9 cellular contexts compared by ENCODE assay signal in genomic region chr19:35963514-35963913, GRCh38. TPM values are rescaled to one million over a fixed set of nuclear protein-coding genes. Genes with fewer than 3 reads are reported as not detected.
DNase-seq lines count a peak whose midpoint lies in the region; ATAC-seq, FAIRE-seq and TF ChIP-seq lines count a peak whose summit lies in the region.
"Had no signal": no experiment of that assay in that cellular context is flagged by ENCODE, and none has a peak within 500 bp of the region (broad histone marks: within the 10 kb centered on the region; RNA-seq: fewer than 3 reads in every experiment).

No MANE protein-coding gene starts in this region.

- H2AFZ ChIP-seq in GM12878 (ENCODE audit: control insufficient read depth, low read depth, low read length) = no peak overlapping the region

- RAD21 ChIA-PET in GM12878 (lab: Charles Lee; ENCODE audit: unreplicated experiment) = no interaction called here

- H3K79me2 ChIP-seq in GM12878 (ENCODE audit: control insufficient read depth, insufficient read depth, low read length) = no peaks in the 10 kb centered on the region

- 48% methylated on average over 9 of the region's 9 CpGs for WGBS in GM12878 (ENCODE audit: insufficient coverage, insufficient replicate concordance, low lambda C conversion rate, missing lambda C conversion rate)

- no peak overlapping the region for H3K27ac ChIP-seq in GM12878 (ENCODE audit: control insufficient read depth, insufficient read depth)

- H3K4me1 Mint-ChIP-seq in Calu3 (ENCODE audit: low read depth, unreplicated experiment) (no peaks in the 10 kb centered on the region), mesothelial cell of epicardium (no peaks in the 10 kb centered on the region)

- no peaks in the 10 kb centered on the region for H3K9me3 ChIP-seq in GM12878 (replicated peaks; ENCODE audit: control insufficient read depth, insufficient read depth, low read length)

- H3K9ac ChIP-seq in GM12878 (ENCODE audit: control insufficient read depth, insufficient read depth, low read length) = no peak overlapping the region

- H3K4me2 ChIP-seq in GM12878 (ENCODE audit: control insufficient read depth, insufficient read depth) = no peak overlapping the region

- DNase-seq in Calu3 (peak; percentile 59), MV-4-11 (lab: John Stamatoyannopoulos, UW) (peak; percentile 36), GM12878 (ENCODE audit: low read depth, low spot score) (no peak), mesothelial cell of epicardium (ENCODE audit: low spot score in 2 of 2, unreplicated experiment in 2 of 2) (peak; percentile 54 to 79), NCI-H446 (lab: John Stamatoyannopoulos, UW) (no peak), NCI-H345 treated with DMSO at 0.1 percent for 48 hours (lab: John Stamatoyannopoulos, UW; ENCODE audit: unreplicated experiment) (no peak), DMS79 (lab: John Stamatoyannopoulos, UW) (no peak)
- DNase-seq: occipital lobe had no signal

- peaks cover 58% of the 10 kb centered on the region for H3K27me3 Mint-ChIP-seq in Calu3 (ENCODE audit: unreplicated experiment)
- peaks cover 53% of the 10 kb centered on the region for H3K27me3 Mint-ChIP-seq in mesothelial cell of epicardium (ENCODE audit: low read depth)

- no peak for TF ChIP-seq CTCF in Calu3 (IDR thresholded peaks at IDR 0.05; ENCODE audit: unreplicated experiment)
- no peak for TF ChIP-seq CTCF in GM12878 (IDR thresholded peaks at IDR 0.05 in 2 of 3, conservative IDR thresholded peaks at IDR 0.05 in 1 of 3; ENCODE audit: control insufficient read depth in 2 of 3, extremely low read depth in 1 of 3, insufficient read depth in 1 of 3, low read depth in 3 of 3, low read length in 3 of 3)
- no peak for TF ChIP-seq CTCF in mesothelial cell of epicardium (IDR thresholded peaks at IDR 0.05; ENCODE audit: unreplicated experiment)

- TF ChIP-seq EP300 in GM12878 (IDR thresholded peaks at IDR 0.05; ENCODE audit: borderline replicate concordance in 1 of 2, control insufficient read depth in 1 of 2, low read depth in 2 of 2, low read length in 2 of 2) = no peak

- intact Hi-C loops in Calu3 (cut with micrococcal nuclease; ENCODE audit: unreplicated experiment) (no loop called here), GM12878 (cut with micrococcal nuclease; ENCODE audit: unreplicated experiment) (no loop called here)

- no peak for TF ChIP-seq POLR2A in GM12878 (IDR thresholded peaks at IDR 0.05; ENCODE audit: low read depth, low read length)

- BruUV-seq in Calu3 (replicated peaks; lab: Mats Ljungman, UMichigan) = no TSS peak
- BruUV-seq in GM12878 (replicated peaks; lab: Mats Ljungman, UMichigan) = no TSS peak

- in situ Hi-C loops in GM12878 (cut with MboI) = no loop called here

- peaks cover 7 to 13% of the 10 kb centered on the region in 2 experiments for H3K27me3 ChIP-seq in GM12878 (replicated peaks in 1 of 2; ENCODE audit: control insufficient read depth in 2 of 2, insufficient read depth in 2 of 2, low read length in 1 of 2)

- CTCF ChIA-PET in Calu3 (lab: Charles Lee) = no interaction called here
- CTCF ChIA-PET in GM12878 (lab: Yijun Ruan, JAX) = no interaction called here

- FAIRE-seq in GM12878 (lab: Jason Lieb, UNC) = no peak

- no peak for TF ChIP-seq RAD21 in GM12878 (IDR thresholded peaks at IDR 0.05; ENCODE audit: insufficient read depth, low read depth, low read length)

- SMC1A ChIA-PET in GM12878 (lab: Charles Lee; ENCODE audit: uncharacterized antibody, unreplicated experiment) = no interaction called here

- H3K9me3 Mint-ChIP-seq in Calu3 (ENCODE audit: low read depth, unreplicated experiment) (no peaks in the 10 kb centered on the region), mesothelial cell of epicardium (no peaks in the 10 kb centered on the region)

- H3K4me1 ChIP-seq in GM12878 (ENCODE audit: control insufficient read depth, insufficient read depth, low read length) = no peaks in the 10 kb centered on the region

- ATAC-seq in GM12878 = no peak
- ATAC-seq in HG03135 (IDR thresholded peaks at IDR 0.05; ENCODE audit: unreplicated experiment) = no peak

- POLR2A ChIA-PET in GM12878 (lab: Charles Lee) = interaction anchor here (0.6 kb wide), 1 partner anchor 9 kb away, joined by 3 read pairs; no protein-coding TSS in a partner anchor

- no peak overlapping the region for H3K4me3 ChIP-seq in GM12878

- no peaks in the 10 kb centered on the region for H4K20me1 ChIP-seq in GM12878 (ENCODE audit: control insufficient read depth, insufficient read depth)

- H3K27ac Mint-ChIP-seq in Calu3 (ENCODE audit: unreplicated experiment) = no peak overlapping the region
- H3K27ac Mint-ChIP-seq in mesothelial cell of epicardium = no peak overlapping the region

- no peak overlapping the region for H3K4me3 Mint-ChIP-seq in Calu3 (ENCODE audit: low read depth, unreplicated experiment)
- no peak overlapping the region for H3K4me3 Mint-ChIP-seq in mesothelial cell of epicardium

- H3K36me3 ChIP-seq in GM12878 (ENCODE audit: control insufficient read depth in 2 of 2, insufficient read depth in 2 of 2, low read length in 1 of 2) = no peaks in the 10 kb centered on the region

- H3K36me3 Mint-ChIP-seq in Calu3 (ENCODE audit: insufficient read depth, unreplicated experiment) = no peaks in the 10 kb centered on the region
- no peaks in the 10 kb centered on the region for H3K36me3 Mint-ChIP-seq in mesothelial cell of epicardium

RNA-seq across cellular contexts. Expression of gene LRFN3, which starts 27.3 kb away (rescaled TPM):
- total RNA-seq in Calu3 (2022) (15.2 and 18.5 TPM in 2 replicates), GM12878 (2014; rRNA removed) (0.76 and 2.0 TPM in 2 replicates), GM12878 (2014; rRNA removed; fragmentation: Illumina TruSeq; extraction: Trizol) (0.28 and 0.54 TPM in 2 replicates), GM12878 (2021) (5.8 and 7.3 TPM in 2 replicates), mesothelial cell of epicardium (25.7 to 28.5 TPM (median 27.5 TPM) in 3 replicates)
- total RNA-seq in GM12878 (2013; cell fraction: nucleolus; rRNA removed) = 1.0 TPM in 2 replicates
- polyA plus RNA-seq in GM12878 (2011; ENCODE audit: low read depth) = 1.4 TPM
- polyA plus RNA-seq in GM12878 (2011; rRNA removed) (0.05 TPM in 1 of 2 replicates, not detected in the other), GM12878 (2014; fragmentation: Illumina TruSeq; extraction: Trizol) (2.1 and 3.2 TPM in 2 replicates), GM12878 (2014; fragmentation: Nextera tagmentation; extraction: Ambion mirVana) (under 1 TPM in 1 of 2 experiments, not detected in 1; 0.02 TPM), GM12878 (2014; rRNA removed) (2.6 and 6.6 TPM in 2 replicates), GM12878 (2016; fragmentation: Nextera tagmentation; extraction: Ambion mirVana) (1 to 10 TPM; 1.6 to 2.6 TPM)
- 0.06 and 0.12 TPM in 2 replicates for polyA plus RNA-seq in GM12878 (2011; cell fraction: cytosol; rRNA removed)
- 0.21 and 0.53 TPM in 2 replicates for polyA plus RNA-seq in GM12878 (2011; cell fraction: nucleus; rRNA removed)
- 3.6 and 3.9 TPM in 2 replicates for polyA plus RNA-seq in GM12878 (2012)
- 0.31 TPM in 1 of 2 replicates, not detected in the other for polyA minus RNA-seq in GM12878 (2011; rRNA and poly(A)+ RNA removed)
- not detected in 2 replicates for polyA minus RNA-seq in GM12878 (2011; cell fraction: cytosol; rRNA and poly(A)+ RNA removed)
- 0.38 and 0.73 TPM in 2 replicates for polyA minus RNA-seq in GM12878 (2011; cell fraction: nucleus; rRNA and poly(A)+ RNA removed)

RNA-seq across cellular contexts. Expression of gene SDHAF1, which starts 31.5 kb away (rescaled TPM):
- total RNA-seq in Calu3 (2022) (16.9 and 17.1 TPM in 2 replicates), GM12878 (2014; rRNA removed) (41.2 and 42.5 TPM in 2 replicates), GM12878 (2014; rRNA removed; fragmentation: Illumina TruSeq; extraction: Trizol) (14.6 and 15.6 TPM in 2 replicates), GM12878 (2021) (30.9 and 32.7 TPM in 2 replicates), mesothelial cell of epicardium (10.6 to 12.4 TPM (median 12.0 TPM) in 3 replicates)
- total RNA-seq in GM12878 (2013; cell fraction: nucleolus; rRNA removed) = 15.3 and 17.0 TPM in 2 replicates
- polyA plus RNA-seq in GM12878 (2011; ENCODE audit: low read depth) = 7.9 TPM
- polyA plus RNA-seq in GM12878 (2011; rRNA removed) (13.2 and 17.9 TPM in 2 replicates), GM12878 (2014; fragmentation: Illumina TruSeq; extraction: Trizol) (3.4 and 9.0 TPM in 2 replicates), GM12878 (2014; fragmentation: Nextera tagmentation; extraction: Ambion mirVana) (1 to 10 TPM in 1 of 2 experiments, under 1 TPM in 1; 0.74 to 3.3 TPM), GM12878 (2014; rRNA removed) (45.6 and 46.5 TPM in 2 replicates), GM12878 (2016; fragmentation: Nextera tagmentation; extraction: Ambion mirVana) (10 to 100 TPM; 32.3 to 36.1 TPM)
- 30.7 and 42.4 TPM in 2 replicates for polyA plus RNA-seq in GM12878 (2011; cell fraction: cytosol; rRNA removed)
- polyA plus RNA-seq in GM12878 (2011; cell fraction: nucleus; rRNA removed) = 24.2 and 26.3 TPM in 2 replicates
- 17.7 and 19.5 TPM in 2 replicates for polyA plus RNA-seq in GM12878 (2012)
- polyA minus RNA-seq in GM12878 (2011; rRNA and poly(A)+ RNA removed) = 3.8 and 10.5 TPM in 2 replicates
- 6.1 and 8.4 TPM in 2 replicates for polyA minus RNA-seq in GM12878 (2011; cell fraction: cytosol; rRNA and poly(A)+ RNA removed)
- 7.9 and 15.3 TPM in 2 replicates for polyA minus RNA-seq in GM12878 (2011; cell fraction: nucleus; rRNA and poly(A)+ RNA removed)

RNA-seq across cellular contexts. Expression of gene SYNE4, which starts 45.1 kb away (rescaled TPM):
- total RNA-seq in Calu3 (2022) (19.7 and 23.5 TPM in 2 replicates), GM12878 (2014; rRNA removed) (0.68 and 0.87 TPM in 2 replicates), GM12878 (2014; rRNA removed; fragmentation: Illumina TruSeq; extraction: Trizol) (0.09 and 0.76 TPM in 2 replicates), GM12878 (2021) (0.72 and 1.2 TPM in 2 replicates), mesothelial cell of epicardium (16.8 to 17.0 TPM (median 17.0 TPM) in 3 replicates)
- total RNA-seq in GM12878 (2013; cell fraction: nucleolus; rRNA removed) = 1.1 and 2.2 TPM in 2 replicates
- polyA plus RNA-seq in GM12878 (2011; ENCODE audit: low read depth) = 0.47 TPM
- polyA plus RNA-seq in GM12878 (2011; rRNA removed) (0.90 and 1.1 TPM in 2 replicates), GM12878 (2014; fragmentation: Illumina TruSeq; extraction: Trizol) (0.68 and 0.93 TPM in 2 replicates), GM12878 (2014; fragmentation: Nextera tagmentation; extraction: Ambion mirVana) (under 1 TPM; 0.35 to 0.69 TPM), GM12878 (2014; rRNA removed) (0.72 and 1.2 TPM in 2 replicates), GM12878 (2016; fragmentation: Nextera tagmentation; extraction: Ambion mirVana) (under 1 TPM; 0.71 to 0.81 TPM)
- polyA plus RNA-seq in GM12878 (2011; cell fraction: cytosol; rRNA removed) = 0.73 and 1.2 TPM in 2 replicates
- polyA plus RNA-seq in GM12878 (2011; cell fraction: nucleus; rRNA removed) = 7.5 and 7.7 TPM in 2 replicates
- 1.1 and 1.3 TPM in 2 replicates for polyA plus RNA-seq in GM12878 (2012)
- polyA minus RNA-seq in GM12878 (2011; rRNA and poly(A)+ RNA removed) = 0.29 and 1.1 TPM in 2 replicates
- not detected in 2 replicates for polyA minus RNA-seq in GM12878 (2011; cell fraction: cytosol; rRNA and poly(A)+ RNA removed)
- polyA minus RNA-seq in GM12878 (2011; cell fraction: nucleus; rRNA and poly(A)+ RNA removed) = 0.85 and 1.8 TPM in 2 replicates
- total RNA-seq: occipital lobe had no signal

RNA-seq across cellular contexts. Expression of gene ALKBH6, which starts 50.5 kb away (rescaled TPM):
- total RNA-seq in Calu3 (2022) = 52.6 and 56.7 TPM in 2 replicates
- total RNA-seq in GM12878 (2013; cell fraction: nucleolus; rRNA removed) = 23.5 and 26.3 TPM in 2 replicates
- 37.1 and 42.5 TPM in 2 replicates for total RNA-seq in GM12878 (2014; rRNA removed)
- 22.0 and 22.7 TPM in 2 replicates for total RNA-seq in GM12878 (2014; rRNA removed; fragmentation: Illumina TruSeq; extraction: Trizol)
- 31.4 and 32.0 TPM in 2 replicates for total RNA-seq in GM12878 (2021)
- 32.0 TPM for polyA plus RNA-seq in GM12878 (2011; ENCODE audit: low read depth)
- polyA plus RNA-seq in GM12878 (2011; rRNA removed) = 30.5 and 40.9 TPM in 2 replicates
- 37.2 and 50.9 TPM in 2 replicates for polyA plus RNA-seq in GM12878 (2011; cell fraction: cytosol; rRNA removed)
- polyA plus RNA-seq in GM12878 (2011; cell fraction: nucleus; rRNA removed) = 91.3 and 99.2 TPM in 2 replicates
- 37.8 and 42.7 TPM in 2 replicates for polyA plus RNA-seq in GM12878 (2012)
- 31.5 and 37.2 TPM in 2 replicates for polyA plus RNA-seq in GM12878 (2014; fragmentation: Illumina TruSeq; extraction: Trizol)
- 1 to 10 TPM; 1.2 to 1.6 TPM for polyA plus RNA-seq in GM12878 (2014; fragmentation: Nextera tagmentation; extraction: Ambion mirVana)
- polyA plus RNA-seq in GM12878 (2014; rRNA removed) = 54.8 and 56.5 TPM in 2 replicates
- 10 to 100 TPM; 35.2 to 41.8 TPM for polyA plus RNA-seq in GM12878 (2016; fragmentation: Nextera tagmentation; extraction: Ambion mirVana)
- 7.6 and 15.2 TPM in 2 replicates for polyA minus RNA-seq in GM12878 (2011; rRNA and poly(A)+ RNA removed)
- polyA minus RNA-seq in GM12878 (2011; cell fraction: cytosol; rRNA and poly(A)+ RNA removed) = 7.6 and 9.1 TPM in 2 replicates
- polyA minus RNA-seq in GM12878 (2011; cell fraction: nucleus; rRNA and poly(A)+ RNA removed) = 11.8 and 22.0 TPM in 2 replicates
- 26.3 to 28.9 TPM (median 28.7 TPM) in 3 replicates for total RNA-seq in mesothelial cell of epicardium

RNA-seq across cellular contexts. Expression of gene TYROBP, which starts 55.4 kb away (rescaled TPM):
- total RNA-seq in Calu3 (2022) = not detected in 2 replicates
- total RNA-seq in GM12878 (2013; cell fraction: nucleolus; rRNA removed) = not detected in 2 replicates
- 0.44 and 0.62 TPM in 2 replicates for total RNA-seq in GM12878 (2014; rRNA removed)
- total RNA-seq in GM12878 (2014; rRNA removed; fragmentation: Illumina TruSeq; extraction: Trizol) = 0.36 and 0.41 TPM in 2 replicates
- 0.40 and 0.54 TPM in 2 replicates for total RNA-seq in GM12878 (2021)
- not detected for polyA plus RNA-seq in GM12878 (2011; ENCODE audit: low read depth)
- not detected in 2 replicates for polyA plus RNA-seq in GM12878 (2011; rRNA removed)
- 0.27 TPM in 1 of 2 replicates, not detected in the other for polyA plus RNA-seq in GM12878 (2011; cell fraction: cytosol; rRNA removed)
- polyA plus RNA-seq in GM12878 (2011; cell fraction: nucleus; rRNA removed) = not detected in 2 replicates
- not detected in 2 replicates for polyA plus RNA-seq in GM12878 (2012)
- polyA plus RNA-seq in GM12878 (2014; fragmentation: Illumina TruSeq; extraction: Trizol) = 0.78 TPM in 1 of 2 replicates, not detected in the other
- polyA plus RNA-seq in GM12878 (2014; fragmentation: Nextera tagmentation; extraction: Ambion mirVana) = under 1 TPM in 1 of 2 experiments, not detected in 1; 0.33 TPM
- 1.4 and 2.4 TPM in 2 replicates for polyA plus RNA-seq in GM12878 (2014; rRNA removed)
- under 1 TPM; 0.54 to 0.62 TPM for polyA plus RNA-seq in GM12878 (2016; fragmentation: Nextera tagmentation; extraction: Ambion mirVana)
- not detected in 2 replicates for polyA minus RNA-seq in GM12878 (2011; rRNA and poly(A)+ RNA removed)
- not detected in 2 replicates for polyA minus RNA-seq in GM12878 (2011; cell fraction: cytosol; rRNA and poly(A)+ RNA removed)
- polyA minus RNA-seq in GM12878 (2011; cell fraction: nucleus; rRNA and poly(A)+ RNA removed) = not detected in 2 replicates
- total RNA-seq in mesothelial cell of epicardium = not detected in 3 replicates

Comparison
In these comparisons a context has a peak if more than half of its experiments do, and no peak if none do; other contexts are left out.
1. DNase-seq: peak in Calu3 (single experiment), MV-4-11 (single experiment) and mesothelial cell of epicardium (2 of 2); none in GM12878 (single experiment), NCI-H446 (0 of 2), NCI-H345 treated with DMSO at 0.1 percent for 48 hours (single experiment) and DMS79 (single experiment).